18 cellular contexts compared by ENCODE assay signal in genomic region chr6:20657274-20657800, GRCh38.
"Had no signal": no experiment of that assay in that cellular context is flagged by ENCODE, and none has a peak within 500 bp of the region (broad histone marks: within the 10 kb centered on the region; RNA-seq: fewer than 3 reads in every experiment).

No MANE protein-coding gene starts in this region.

- H3K36me3 Mint-ChIP-seq: natural killer cell had no signal

- H3K27ac Mint-ChIP-seq: activated CD4-positive, alpha-beta T cell treated with anti-CD3 and anti-CD28 coated beads, Interleukin-2, amount 10 ng/mL, durations not matched to agents 24 days and 14 days; activated naive CD8-positive, alpha-beta T cell treated with anti-CD3 and anti-CD28 coated beads, Interleukin-2, amount 10 ng/mL, durations not matched to agents 7 days and 5 days; dendritic cell treated with granulocyte-macrophage colony-stimulating factor and Interleukin-4, amounts not matched to agents 40 ng/mL and 50 ng/mL, for 4 days; memory B cell; natural killer cell; stimulated activated effector memory CD8-positive, alpha-beta T cell treated with anti-CD3 and anti-CD28 coated beads, Interleukin-12 subunit alpha, Interleukin-12 subunit beta, amount 100 ng/mL, for 72 hours; T-helper 17 cell had no signal

- H3K9me3 ChIP-seq: left ventricle myocardium inferior, neutrophil, thoracic aorta, upper lobe of right lung had no signal

- H3K4me1 ChIP-seq: parathyroid adenoma had no signal

- H3K4me3 ChIP-seq: hepatocyte, left ventricle myocardium inferior, thoracic aorta, upper lobe of right lung had no signal

- H3K9ac ChIP-seq: parathyroid adenoma had no signal

- H3K27me3 Mint-ChIP-seq: activated CD4-positive, alpha-beta T cell treated with anti-CD3 and anti-CD28 coated beads, Interleukin-2, amount 10 ng/mL, durations not matched to agents 24 days and 14 days; activated naive CD8-positive, alpha-beta T cell treated with anti-CD3 and anti-CD28 coated beads, Interleukin-2, amount 10 ng/mL, durations not matched to agents 7 days and 5 days; dendritic cell treated with granulocyte-macrophage colony-stimulating factor and Interleukin-4, amounts not matched to agents 40 ng/mL and 50 ng/mL, for 4 days; memory B cell; T-helper 17 cell had no signal

- H3K27ac ChIP-seq: brain microvascular endothelial cell, hepatocyte, left ventricle myocardium inferior, neutrophil, parathyroid adenoma, thoracic aorta, upper lobe of right lung had no signal

- H3K27me3 ChIP-seq: brain microvascular endothelial cell, hepatocyte, neutrophil, upper lobe of right lung had no signal

- H2AFZ ChIP-seq: hepatocyte, parathyroid adenoma had no signal

- H3K4me3 Mint-ChIP-seq: activated CD4-positive, alpha-beta T cell treated with anti-CD3 and anti-CD28 coated beads, Interleukin-2, amount 10 ng/mL, durations not matched to agents 24 days and 14 days; activated naive CD8-positive, alpha-beta T cell treated with anti-CD3 and anti-CD28 coated beads, Interleukin-2, amount 10 ng/mL, durations not matched to agents 7 days and 5 days; dendritic cell treated with granulocyte-macrophage colony-stimulating factor and Interleukin-4, amounts not matched to agents 40 ng/mL and 50 ng/mL, for 4 days; memory B cell; natural killer cell; stimulated activated effector memory CD8-positive, alpha-beta T cell treated with anti-CD3 and anti-CD28 coated beads, Interleukin-12 subunit alpha, Interleukin-12 subunit beta, amount 100 ng/mL, for 72 hours; T-helper 17 cell had no signal

- ATAC-seq: natural killer cell; stimulated activated effector memory CD8-positive, alpha-beta T cell treated with anti-CD3 and anti-CD28 coated beads, Interleukin-12 subunit alpha, Interleukin-12 subunit beta, amount 100 ng/mL, for 72 hours; T-helper 17 cell; upper lobe of right lung had no signal

- H3K9me3 Mint-ChIP-seq: dendritic cell treated with granulocyte-macrophage colony-stimulating factor and Interleukin-4, amounts not matched to agents 40 ng/mL and 50 ng/mL, for 4 days; memory B cell; natural killer cell; stimulated activated effector memory CD8-positive, alpha-beta T cell treated with anti-CD3 and anti-CD28 coated beads, Interleukin-12 subunit alpha, Interleukin-12 subunit beta, amount 100 ng/mL, for 72 hours had no signal

- H3K36me3 ChIP-seq: brain microvascular endothelial cell, thoracic aorta, upper lobe of right lung had no signal

- DNase-seq: activated CD4-positive, alpha-beta T cell treated with anti-CD3 and anti-CD28 coated beads, Interleukin-2, amount 10 ng/mL, durations not matched to agents 24 days and 14 days; activated naive CD4-positive, alpha-beta T cell; activated naive CD8-positive, alpha-beta T cell treated with anti-CD3 and anti-CD28 coated beads, Interleukin-2, amount 10 ng/mL, durations not matched to agents 7 days and 5 days; anterior cingulate cortex; brain microvascular endothelial cell; effector memory CD4-positive, alpha-beta T cell; kidney; left ventricle myocardium inferior; natural killer cell; T-helper 17 cell; upper lobe of right lung had no signal

- H3K4me2 ChIP-seq: hepatocyte had no signal
